In genomic region chr2:159736048-159736447, GRCh38 we compare ENCODE assay signal across 1 cellular context.
TF ChIP-seq lines count a peak whose summit lies in the region.

No MANE protein-coding gene starts in this region.

TF ChIP-seq in K562, 482 proteins besides CTCF, POLR2A, EP300 and RAD21 (continued from another document):
- TF ChIP-seq ZBTB34 (CRISPR knock-in tag; IDR thresholded peaks at IDR 0.05): no peak
- no peak for TF ChIP-seq ZNF584 (CRISPR knock-in tag; IDR thresholded peaks at IDR 0.05; ENCODE audit: low read depth)
- no peak for TF ChIP-seq ATF2 (CRISPR knock-in tag; IDR thresholded peaks at IDR 0.05)
- no peak for TF ChIP-seq ETS1 (conservative IDR thresholded peaks at IDR 0.05; ENCODE audit: control insufficient read depth, low read depth, low read length)
- TF ChIP-seq KLF13 (tag; IDR thresholded peaks at IDR 0.05; ENCODE audit: borderline replicate concordance, low read depth): no peak
- no peak for TF ChIP-seq ZNF696 (CRISPR knock-in tag; conservative IDR thresholded peaks at IDR 0.05)
